ENCODE assay signal across 8 cellular contexts in genomic region chr17:46590157-46591146, GRCh38. TPM values are rescaled to one million over a fixed set of nuclear protein-coding genes. Genes with fewer than 3 reads are reported as not detected.
DNase-seq lines count a peak whose midpoint lies in the region; ATAC-seq and TF ChIP-seq lines count a peak whose summit lies in the region.
"Not testable (repeated sequence)": the region's sequence is repeated elsewhere in the genome, so short reads cannot be mapped to it uniquely, and the experiment has no call there.

NSF (plus strand) TSS chr17:46590669; CDS start chr17:46590776, 107 bp downstream.

- H3K9me3 ChIP-seq in SK-N-SH, breast epithelium: not testable (repeated sequence)

- TF ChIP-seq POLR2A in breast epithelium (IDR thresholded peaks at IDR 0.05) = not testable (repeated sequence)

- POLR2A ChIA-PET in SK-N-SH (lab: Yijun Ruan, JAX) = not testable (repeated sequence)

- DNase-seq in SK-N-SH; breast epithelium (ENCODE audit: low spot score in 2 of 2); left ventricle myocardium superior; omental fat pad (ENCODE audit: low spot score); ureter (ENCODE audit: low spot score): not testable (repeated sequence)

- TF ChIP-seq RAD21 in SK-N-SH (IDR thresholded peaks at IDR 0.05; ENCODE audit: low read length) = not testable (repeated sequence)

- not testable (repeated sequence) for H3K9ac ChIP-seq in SK-N-SH

- ATAC-seq in GM18861 (IDR thresholded peaks at IDR 0.05; ENCODE audit: unreplicated experiment) (peak; percentile 60), GM21825 (IDR thresholded peaks at IDR 0.05; ENCODE audit: unreplicated experiment) (peak; percentile 75), HG03159 (IDR thresholded peaks at IDR 0.05; ENCODE audit: unreplicated experiment) (peak; percentile 74), left ventricle myocardium superior (peak; percentile 98), omental fat pad (ENCODE audit: low FRiP score) (peak; percentile 95)

- not testable (repeated sequence) for H3K27ac ChIP-seq in SK-N-SH (ENCODE audit: low read depth in 2 of 2, low read length in 1 of 2); breast epithelium

- H3K4me2 ChIP-seq in SK-N-SH = not testable (repeated sequence)

- TF ChIP-seq EP300 in SK-N-SH (IDR thresholded peaks at IDR 0.05; ENCODE audit: borderline replicate concordance in 1 of 2, low read depth in 1 of 2, low read length in 1 of 2) = not testable (repeated sequence)

- H3K4me3 ChIP-seq in SK-N-SH (ENCODE audit: low read depth in 2 of 2, low read length in 1 of 2); breast epithelium: not testable (repeated sequence)

- not testable (repeated sequence) for H3K27me3 ChIP-seq in SK-N-SH (ENCODE audit: insufficient read depth); breast epithelium

- no CpG with 5 or more reads among the region's 95 CpGs for WGBS in SK-N-SH (ENCODE audit: low lambda C conversion rate)

- not testable (repeated sequence) for H4K20me1 ChIP-seq in SK-N-SH (ENCODE audit: insufficient read depth)

- H3K9me2 ChIP-seq in SK-N-SH = not testable (repeated sequence)

- not testable (repeated sequence) for H2AFZ ChIP-seq in SK-N-SH (ENCODE audit: low read depth)

- CTCF ChIA-PET in SK-N-SH (lab: Yijun Ruan, JAX) = not testable (repeated sequence)

- not testable (repeated sequence) for H3F3A ChIP-seq in SK-N-SH (replicated peaks; ENCODE audit: insufficient read depth)

- not testable (repeated sequence) for TF ChIP-seq CTCF in SK-N-SH (IDR thresholded peaks at IDR 0.05); breast epithelium (IDR thresholded peaks at IDR 0.05); omental fat pad (IDR thresholded peaks at IDR 0.05)

- intact Hi-C loops in breast epithelium (cut with DNase I; ENCODE audit: low total_unique reads); left ventricle myocardium superior (cut with micrococcal nuclease): not testable (repeated sequence)

- not testable (repeated sequence) for H3K36me3 ChIP-seq in SK-N-SH (replicated peaks in 1 of 2; ENCODE audit: control insufficient read depth in 1 of 2, insufficient read depth in 2 of 2, low read length in 1 of 2); breast epithelium

- H3K4me1 ChIP-seq in SK-N-SH (ENCODE audit: control insufficient read depth in 1 of 2, insufficient read depth in 2 of 2, low read depth in 1 of 2, low read length in 1 of 2); breast epithelium: not testable (repeated sequence)

- not testable (repeated sequence) for H3K79me2 ChIP-seq in SK-N-SH (ENCODE audit: insufficient read depth)

RNA-seq across cellular contexts. Expression of gene NSF, which starts in this region (rescaled TPM):
- polyA plus RNA-seq in SK-N-SH (2012; rRNA removed) = 31.4 and 40.8 TPM in 2 replicates
- polyA plus RNA-seq in SK-N-SH (2012; cell fraction: cytosol; rRNA removed) = 43.4 and 44.5 TPM in 2 replicates
- polyA plus RNA-seq in SK-N-SH (2012; cell fraction: nucleus; rRNA removed) = 11.6 and 32.8 TPM in 2 replicates
- total RNA-seq in breast epithelium (10 to 100 TPM; 22.1 to 38.1 (median 38.0) TPM), left ventricle myocardium superior (27.5 TPM), omental fat pad (10 to 100 TPM; 19.9 to 23.8 (median 21.8) TPM), ureter (76.7 TPM)
